9 cellular contexts compared by ENCODE assay signal in the genomic region with DNA sequence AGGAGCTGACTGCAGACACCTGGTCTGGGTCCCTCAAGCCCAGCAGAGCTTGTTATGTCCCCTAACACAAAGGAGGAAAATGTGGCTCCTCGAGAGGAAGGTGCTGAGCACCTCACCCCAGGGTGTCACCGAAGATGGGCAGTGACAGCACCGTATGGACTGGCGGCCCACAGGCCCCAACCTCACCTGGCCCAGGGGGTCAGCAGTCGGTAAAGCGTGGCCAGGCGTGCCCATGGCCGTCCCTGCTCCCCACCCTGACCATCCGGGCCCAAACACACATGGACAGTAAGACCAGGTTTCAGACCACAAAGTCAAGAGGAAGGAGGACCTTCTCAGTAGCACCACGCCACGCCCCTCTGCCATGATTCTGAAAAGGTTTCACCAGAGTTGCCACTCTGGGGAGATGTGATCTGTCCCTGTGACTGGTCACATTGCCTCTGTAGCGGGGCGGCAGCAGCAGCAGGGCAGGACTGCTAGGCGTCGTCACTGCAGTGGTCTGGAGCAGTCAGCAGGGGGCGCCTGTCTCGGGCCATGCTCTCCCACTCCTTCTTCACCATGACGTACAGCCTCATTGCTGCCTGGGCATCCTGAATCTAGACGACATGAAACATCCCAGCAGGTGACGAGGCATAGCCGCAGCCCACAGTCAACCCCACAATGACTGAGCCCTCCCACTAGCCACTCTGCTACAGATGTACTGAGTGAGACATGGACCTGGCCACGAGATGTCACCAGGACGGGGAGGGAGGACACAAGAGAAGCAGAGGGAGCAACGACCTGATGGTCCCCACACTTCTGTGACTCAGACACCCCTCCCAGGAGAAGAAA. TPM values are rescaled to one million over a fixed set of nuclear protein-coding genes. Genes with fewer than 3 reads are reported as not detected.
DNase-seq lines count a peak whose midpoint lies in the region; ATAC-seq and TF ChIP-seq lines count a peak whose summit lies in the region.
"Had no signal": no experiment of that assay in that cellular context is flagged by ENCODE, and none has a peak within 500 bp of the region (broad histone marks: within the 10 kb centered on the region; RNA-seq: fewer than 3 reads in every experiment).

No MANE protein-coding gene starts in this region.

- no peaks in the 10 kb centered on the region for H3K27me3 Mint-ChIP-seq in stimulated activated naive CD8-positive, alpha-beta T cell treated with anti-CD3 and anti-CD28 coated beads, Interleukin-15, amount 100 ng/mL, for 72 hours

- no peak overlapping the region for H2BK120ac ChIP-seq in neuronal stem cell (ENCODE audit: low read depth, low read length)

- TF ChIP-seq RAD21 in Ishikawa (IDR thresholded peaks at IDR 0.05; ENCODE audit: low read depth) = peak; percentile 55

- peaks cover 50 to 81% of the 10 kb centered on the region in 2 donors for H3K36me3 ChIP-seq in neuronal stem cell (replicated peaks in 1 of 2; ENCODE audit: control insufficient read depth in 2 of 2, insufficient read depth in 2 of 2, low read length in 2 of 2)

- H3K27me3 ChIP-seq in neuronal stem cell (ENCODE audit: control insufficient read depth in 3 of 3, insufficient read depth in 3 of 3, low read depth in 1 of 3, low read length in 3 of 3) = no peaks in the 10 kb centered on the region

- H3K27ac ChIP-seq in RWPE1 = peak overlapping the region; percentile 12
- no peak overlapping the region for H3K27ac ChIP-seq in neuronal stem cell (replicated peaks; ENCODE audit: low read length)
- H3K27ac ChIP-seq: skin epidermis had no signal

- no CpG with 5 or more reads among the region's 24 CpGs for WGBS in neuronal stem cell (ENCODE audit: extremely low coverage in 2 of 2, insufficient read length in 2 of 2, insufficient replicate concordance in 1 of 2), 2 donors

- peak; percentile 91 for ATAC-seq in stimulated activated naive CD8-positive, alpha-beta T cell treated with anti-CD3 and anti-CD28 coated beads, Interleukin-15, amount 100 ng/mL, for 72 hours

- H3K4me3 ChIP-seq in neuronal stem cell (ENCODE audit: low read length in 2 of 2) = no peak overlapping the region
- H3K4me3 ChIP-seq: skin epidermis had no signal

- TF ChIP-seq CTCF in RWPE1 (conservative IDR thresholded peaks at IDR 0.05; ENCODE audit: low read depth) = peak; percentile 99

- DNase-seq in DMS 273 (lab: John Stamatoyannopoulos, UW; ENCODE audit: unreplicated experiment) (peak; percentile 77), DMS 273 treated with DMSO at 0.1 percent for 48 hours (lab: John Stamatoyannopoulos, UW) (no peak), RWPE1 (ENCODE audit: low spot score) (no peak), fibroblast of peridontal ligament (ENCODE audit: extremely low read depth) (peak; percentile 67), neuronal stem cell (ENCODE audit: low spot score) (peak; percentile 54)
- DNase-seq in activated T-helper 1 cell treated with anti-CD3 and anti-CD28 coated beads, Interleukin-2, amount 50 U/mL, for 16 hours (ENCODE audit: low read depth in 1 of 2, low spot score in 1 of 2) = peak; percentile 62 to 72
- peak; percentile 76 to 82 for DNase-seq in stimulated activated naive CD8-positive, alpha-beta T cell treated with anti-CD3 and anti-CD28 coated beads, Interleukin-15, amount 100 ng/mL, for 72 hours

- no peaks in the 10 kb centered on the region for H3K9me3 Mint-ChIP-seq in stimulated activated naive CD8-positive, alpha-beta T cell treated with anti-CD3 and anti-CD28 coated beads, Interleukin-15, amount 100 ng/mL, for 72 hours

- no peak overlapping the region for H3K4me2 ChIP-seq in neuronal stem cell (ENCODE audit: insufficient read depth, low read length, poor library complexity, severe bottlenecking)

- H3K4ac ChIP-seq in neuronal stem cell (ENCODE audit: low read length) = no peak overlapping the region

- no peaks in the 10 kb centered on the region for H3K4me1 ChIP-seq in neuronal stem cell (ENCODE audit: control insufficient read depth in 2 of 2, insufficient read depth in 1 of 2, low read depth in 1 of 2, low read length in 2 of 2)

- no peak overlapping the region for H2BK5ac ChIP-seq in neuronal stem cell (ENCODE audit: low read length)

- peaks cover 35% of the 10 kb centered on the region for H3K4me1 Mint-ChIP-seq in stimulated activated naive CD8-positive, alpha-beta T cell treated with anti-CD3 and anti-CD28 coated beads, Interleukin-15, amount 100 ng/mL, for 72 hours

- H3K18ac ChIP-seq in neuronal stem cell (ENCODE audit: low read length) = no peak overlapping the region

- no peak overlapping the region for H2BK15ac ChIP-seq in neuronal stem cell (ENCODE audit: low read length)

- peak overlapping the region; percentile 40 for H3K9ac ChIP-seq in neuronal stem cell (ENCODE audit: low read depth, low read length, poor library complexity)

- H4K8ac ChIP-seq in neuronal stem cell (ENCODE audit: low read depth, low read length) = no peak overlapping the region

- no peak overlapping the region for H2AFZ ChIP-seq in neuronal stem cell (ENCODE audit: low read length)

- peak overlapping the region in 1 of 2 donors; percentile 85 for H3K27ac Mint-ChIP-seq in stimulated activated naive CD8-positive, alpha-beta T cell treated with anti-CD3 and anti-CD28 coated beads, Interleukin-15, amount 100 ng/mL, for 72 hours

- peaks cover 2% of the 10 kb centered on the region for H3K79me1 ChIP-seq in neuronal stem cell (ENCODE audit: low read depth, low read length)

- no peaks in the 10 kb centered on the region for H3K9me3 ChIP-seq in neuronal stem cell (replicated peaks in 1 of 2; ENCODE audit: control insufficient read depth in 2 of 2, insufficient read depth in 1 of 2, low read depth in 1 of 2, low read length in 2 of 2)

- POLR2A ChIA-PET in RWPE1 (lab: Yijun Ruan, JAX; ENCODE audit: low non-redundant PET) = interaction anchor here (0.5 kb wide), 1 partner anchor 42 kb away, joined by 3 read pairs; no protein-coding TSS in a partner anchor

- no peak overlapping the region for H4K91ac ChIP-seq in neuronal stem cell (ENCODE audit: low read depth, low read length, poor library complexity)

- H3K4me3 Mint-ChIP-seq in stimulated activated naive CD8-positive, alpha-beta T cell treated with anti-CD3 and anti-CD28 coated beads, Interleukin-15, amount 100 ng/mL, for 72 hours = no peak overlapping the region

- H3K23ac ChIP-seq in neuronal stem cell (ENCODE audit: low read depth, low read length, poor library complexity) = peak overlapping the region; percentile 90

- no peak for TF ChIP-seq EP300 in Ishikawa (IDR thresholded peaks at IDR 0.05; ENCODE audit: borderline replicate concordance)

- H2AK5ac ChIP-seq in neuronal stem cell (ENCODE audit: low read depth, low read length) = no peak overlapping the region

- H3K14ac ChIP-seq in neuronal stem cell (ENCODE audit: low read length) = no peak overlapping the region

- CTCF ChIA-PET in RWPE1 (lab: Yijun Ruan, JAX) = interaction anchor here (1.0 kb wide), 1 partner anchor 13 kb away, joined by 3 read pairs; no protein-coding TSS in a partner anchor

- H2BK12ac ChIP-seq in neuronal stem cell (ENCODE audit: low read length) = no peak overlapping the region

TF ChIP-seq in Ishikawa, 13 proteins besides CTCF, POLR2A, EP300 and RAD21:
- TF ChIP-seq, protein P1, sequence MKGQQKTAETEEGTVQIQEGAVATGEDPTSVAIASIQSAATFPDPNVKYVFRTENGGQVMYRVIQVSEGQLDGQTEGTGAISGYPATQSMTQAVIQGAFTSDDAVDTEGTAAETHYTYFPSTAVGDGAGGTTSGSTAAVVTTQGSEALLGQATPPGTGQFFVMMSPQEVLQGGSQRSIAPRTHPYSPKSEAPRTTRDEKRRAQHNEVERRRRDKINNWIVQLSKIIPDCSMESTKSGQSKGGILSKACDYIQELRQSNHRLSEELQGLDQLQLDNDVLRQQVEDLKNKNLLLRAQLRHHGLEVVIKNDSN (IDR thresholded peaks at IDR 0.05) = no peak
- TF ChIP-seq TCF12 (IDR thresholded peaks at IDR 0.05; ENCODE audit: low read depth) (no peak), ZBTB7A (IDR thresholded peaks at IDR 0.05; ENCODE audit: low read depth) (no peak), FOXM1 (IDR thresholded peaks at IDR 0.05; ENCODE audit: borderline replicate concordance, low read depth) (no peak)
- TF ChIP-seq, protein P2, sequence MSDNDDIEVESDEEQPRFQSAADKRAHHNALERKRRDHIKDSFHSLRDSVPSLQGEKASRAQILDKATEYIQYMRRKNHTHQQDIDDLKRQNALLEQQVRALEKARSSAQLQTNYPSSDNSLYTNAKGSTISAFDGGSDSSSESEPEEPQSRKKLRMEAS (IDR thresholded peaks at IDR 0.05) = peak; percentile 13; the same call in 1 of the 2 replicates
TF ChIP-seq in Ishikawa: peak in this region for 1.

RNA-seq across cellular contexts. Expression of a gene that starts 11.1 kb away (rescaled TPM):
- polyA plus RNA-seq in neuronal stem cell (2013, experiment 1 of 2) = 29.0 TPM
- polyA plus RNA-seq in neuronal stem cell (2013, experiment 2 of 2) = 28.1 TPM

RNA-seq across cellular contexts. Expression of a gene that starts 15.5 kb away (rescaled TPM):
- 4.0 TPM for polyA plus RNA-seq in neuronal stem cell (2013, experiment 1 of 2)
- polyA plus RNA-seq in neuronal stem cell (2013, experiment 2 of 2) = 3.9 TPM

RNA-seq across cellular contexts. Expression of a gene that starts 30.5 kb away (rescaled TPM):
- polyA plus RNA-seq in neuronal stem cell (2013, experiment 1 of 2) = 1.9 TPM
- 1.6 TPM for polyA plus RNA-seq in neuronal stem cell (2013, experiment 2 of 2)

RNA-seq across cellular contexts. Expression of a gene that starts 30.8 kb away (rescaled TPM):
- polyA plus RNA-seq in neuronal stem cell (2013, experiment 1 of 2) = 107 TPM
- 106 TPM for polyA plus RNA-seq in neuronal stem cell (2013, experiment 2 of 2)

RNA-seq across cellular contexts. Expression of a gene that starts 50.3 kb away (rescaled TPM):
- 22.0 TPM for polyA plus RNA-seq in neuronal stem cell (2013, experiment 1 of 2)
- 22.0 TPM for polyA plus RNA-seq in neuronal stem cell (2013, experiment 2 of 2)

Comparison
In these comparisons a context has a peak if more than half of its experiments do, and no peak if none do; other contexts are left out.
1. DNase-seq: peak in DMS 273 (single experiment), activated T-helper 1 cell treated with anti-CD3 and anti-CD28 coated beads, Interleukin-2, amount 50 U/mL, for 16 hours (2 of 2), fibroblast of peridontal ligament (single experiment), neuronal stem cell (single experiment) and stimulated activated naive CD8-positive, alpha-beta T cell treated with anti-CD3 and anti-CD28 coated beads, Interleukin-15, amount 100 ng/mL, for 72 hours (2 of 2); none in DMS 273 treated with DMSO at 0.1 percent for 48 hours (single experiment) and RWPE1 (single experiment).